ENCODE assay signal across 25 cellular contexts in genomic region chr20:24364464-24364863, GRCh38.
DNase-seq lines count a peak whose midpoint lies in the region; ATAC-seq and FAIRE-seq lines count a peak whose summit lies in the region.
"Had no signal": no experiment of that assay in that cellular context is flagged by ENCODE, and none has a peak within 500 bp of the region (broad histone marks: within the 10 kb centered on the region; RNA-seq: fewer than 3 reads in every experiment).

No MANE protein-coding gene starts in this region.

- ATAC-seq in HG02759 (IDR thresholded peaks at IDR 0.05; ENCODE audit: unreplicated experiment) = no peak
- ATAC-seq: activated CD4-positive, alpha-beta T cell treated with anti-CD3 and anti-CD28 coated beads for 36 hours; HepG2; left lung; sciatic nerve had no signal

- DNase-seq in DMS 273 (lab: John Stamatoyannopoulos, UW; ENCODE audit: unreplicated experiment) = peak; percentile 22
- DNase-seq in DMS 273 treated with DMSO at 0.1 percent for 48 hours (lab: John Stamatoyannopoulos, UW) = no peak
- DNase-seq in NCI-H2171 treated with DMSO at 0.1 percent for 48 hours (lab: John Stamatoyannopoulos, UW) = peak; percentile 81
- DNase-seq in RPMI7951 (ENCODE audit: low read depth) = peak; percentile 52
- peak; percentile 33 for DNase-seq in pons (ENCODE audit: low spot score)
- DNase-seq in medulla oblongata (ENCODE audit: extremely low spot score) = no peak
- DNase-seq in frontal cortex (ENCODE audit: low spot score in 2 of 2) = no peak
- DNase-seq: activated CD4-positive, alpha-beta T cell treated with anti-CD3 and anti-CD28 coated beads for 36 hours; activated effector memory CD4-positive, alpha-beta T cell treated with Interleukin-2 at 50 U/mL for 16 hours; activated naive CD8-positive, alpha-beta T cell treated with anti-CD3 and anti-CD28 coated beads for 36 hours; activated T-cell treated with anti-CD3 and anti-CD28 coated beads for 4 hours; Calu3; central memory CD4-positive, alpha-beta T cell; GOT3; left lung; NCI-H187; NCI-H510A; RPMI8226; stimulated activated CD4-positive, alpha-beta T cell treated with anti-CD3 and anti-CD28 coated beads, Interleukin-4, amount 100 ng/mL, for 4 hours; stimulated activated naive CD4-positive, alpha-beta T cell had no signal

- no peak for FAIRE-seq in frontal cortex (lab: Jason Lieb, UNC)
- FAIRE-seq: endometrium, HepG2, islet of Langerhans had no signal

Comparison
In these comparisons a context has a peak if more than half of its experiments do, and no peak if none do; other contexts are left out.
1. DNase-seq: peak in DMS 273 (single experiment), NCI-H2171 treated with DMSO at 0.1 percent for 48 hours (single experiment), RPMI7951 (single experiment) and pons (single experiment); none in DMS 273 treated with DMSO at 0.1 percent for 48 hours (single experiment), medulla oblongata (single experiment) and frontal cortex (0 of 2).